Comparison of ENCODE assay signal across 1 cellular context in the genomic region with DNA sequence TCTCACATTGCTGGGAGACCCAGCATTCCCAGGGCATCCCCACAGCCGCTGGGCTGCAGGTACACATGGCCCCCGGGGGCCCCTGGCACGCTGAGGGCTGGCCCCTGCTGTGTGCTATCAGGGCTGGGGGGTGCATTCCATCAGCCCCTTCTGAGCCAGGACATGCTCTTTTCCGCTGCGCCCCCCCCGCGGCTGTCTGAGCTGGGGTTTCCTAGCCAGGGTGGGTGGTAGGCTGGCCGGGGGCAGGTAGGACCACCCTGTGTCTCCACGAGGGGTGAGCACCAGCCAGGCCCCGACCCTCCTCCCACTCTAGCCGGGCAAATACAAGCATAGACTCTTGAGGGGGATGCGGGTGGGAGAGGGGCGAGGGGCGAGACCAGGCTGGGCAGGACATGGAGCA.
TF ChIP-seq lines count a peak whose summit lies in the region.

No MANE protein-coding gene starts in this region.

TF ChIP-seq in H1, 55 proteins besides CTCF, POLR2A, EP300 and RAD21 (continued from another document):
- TF ChIP-seq, protein P1, sequence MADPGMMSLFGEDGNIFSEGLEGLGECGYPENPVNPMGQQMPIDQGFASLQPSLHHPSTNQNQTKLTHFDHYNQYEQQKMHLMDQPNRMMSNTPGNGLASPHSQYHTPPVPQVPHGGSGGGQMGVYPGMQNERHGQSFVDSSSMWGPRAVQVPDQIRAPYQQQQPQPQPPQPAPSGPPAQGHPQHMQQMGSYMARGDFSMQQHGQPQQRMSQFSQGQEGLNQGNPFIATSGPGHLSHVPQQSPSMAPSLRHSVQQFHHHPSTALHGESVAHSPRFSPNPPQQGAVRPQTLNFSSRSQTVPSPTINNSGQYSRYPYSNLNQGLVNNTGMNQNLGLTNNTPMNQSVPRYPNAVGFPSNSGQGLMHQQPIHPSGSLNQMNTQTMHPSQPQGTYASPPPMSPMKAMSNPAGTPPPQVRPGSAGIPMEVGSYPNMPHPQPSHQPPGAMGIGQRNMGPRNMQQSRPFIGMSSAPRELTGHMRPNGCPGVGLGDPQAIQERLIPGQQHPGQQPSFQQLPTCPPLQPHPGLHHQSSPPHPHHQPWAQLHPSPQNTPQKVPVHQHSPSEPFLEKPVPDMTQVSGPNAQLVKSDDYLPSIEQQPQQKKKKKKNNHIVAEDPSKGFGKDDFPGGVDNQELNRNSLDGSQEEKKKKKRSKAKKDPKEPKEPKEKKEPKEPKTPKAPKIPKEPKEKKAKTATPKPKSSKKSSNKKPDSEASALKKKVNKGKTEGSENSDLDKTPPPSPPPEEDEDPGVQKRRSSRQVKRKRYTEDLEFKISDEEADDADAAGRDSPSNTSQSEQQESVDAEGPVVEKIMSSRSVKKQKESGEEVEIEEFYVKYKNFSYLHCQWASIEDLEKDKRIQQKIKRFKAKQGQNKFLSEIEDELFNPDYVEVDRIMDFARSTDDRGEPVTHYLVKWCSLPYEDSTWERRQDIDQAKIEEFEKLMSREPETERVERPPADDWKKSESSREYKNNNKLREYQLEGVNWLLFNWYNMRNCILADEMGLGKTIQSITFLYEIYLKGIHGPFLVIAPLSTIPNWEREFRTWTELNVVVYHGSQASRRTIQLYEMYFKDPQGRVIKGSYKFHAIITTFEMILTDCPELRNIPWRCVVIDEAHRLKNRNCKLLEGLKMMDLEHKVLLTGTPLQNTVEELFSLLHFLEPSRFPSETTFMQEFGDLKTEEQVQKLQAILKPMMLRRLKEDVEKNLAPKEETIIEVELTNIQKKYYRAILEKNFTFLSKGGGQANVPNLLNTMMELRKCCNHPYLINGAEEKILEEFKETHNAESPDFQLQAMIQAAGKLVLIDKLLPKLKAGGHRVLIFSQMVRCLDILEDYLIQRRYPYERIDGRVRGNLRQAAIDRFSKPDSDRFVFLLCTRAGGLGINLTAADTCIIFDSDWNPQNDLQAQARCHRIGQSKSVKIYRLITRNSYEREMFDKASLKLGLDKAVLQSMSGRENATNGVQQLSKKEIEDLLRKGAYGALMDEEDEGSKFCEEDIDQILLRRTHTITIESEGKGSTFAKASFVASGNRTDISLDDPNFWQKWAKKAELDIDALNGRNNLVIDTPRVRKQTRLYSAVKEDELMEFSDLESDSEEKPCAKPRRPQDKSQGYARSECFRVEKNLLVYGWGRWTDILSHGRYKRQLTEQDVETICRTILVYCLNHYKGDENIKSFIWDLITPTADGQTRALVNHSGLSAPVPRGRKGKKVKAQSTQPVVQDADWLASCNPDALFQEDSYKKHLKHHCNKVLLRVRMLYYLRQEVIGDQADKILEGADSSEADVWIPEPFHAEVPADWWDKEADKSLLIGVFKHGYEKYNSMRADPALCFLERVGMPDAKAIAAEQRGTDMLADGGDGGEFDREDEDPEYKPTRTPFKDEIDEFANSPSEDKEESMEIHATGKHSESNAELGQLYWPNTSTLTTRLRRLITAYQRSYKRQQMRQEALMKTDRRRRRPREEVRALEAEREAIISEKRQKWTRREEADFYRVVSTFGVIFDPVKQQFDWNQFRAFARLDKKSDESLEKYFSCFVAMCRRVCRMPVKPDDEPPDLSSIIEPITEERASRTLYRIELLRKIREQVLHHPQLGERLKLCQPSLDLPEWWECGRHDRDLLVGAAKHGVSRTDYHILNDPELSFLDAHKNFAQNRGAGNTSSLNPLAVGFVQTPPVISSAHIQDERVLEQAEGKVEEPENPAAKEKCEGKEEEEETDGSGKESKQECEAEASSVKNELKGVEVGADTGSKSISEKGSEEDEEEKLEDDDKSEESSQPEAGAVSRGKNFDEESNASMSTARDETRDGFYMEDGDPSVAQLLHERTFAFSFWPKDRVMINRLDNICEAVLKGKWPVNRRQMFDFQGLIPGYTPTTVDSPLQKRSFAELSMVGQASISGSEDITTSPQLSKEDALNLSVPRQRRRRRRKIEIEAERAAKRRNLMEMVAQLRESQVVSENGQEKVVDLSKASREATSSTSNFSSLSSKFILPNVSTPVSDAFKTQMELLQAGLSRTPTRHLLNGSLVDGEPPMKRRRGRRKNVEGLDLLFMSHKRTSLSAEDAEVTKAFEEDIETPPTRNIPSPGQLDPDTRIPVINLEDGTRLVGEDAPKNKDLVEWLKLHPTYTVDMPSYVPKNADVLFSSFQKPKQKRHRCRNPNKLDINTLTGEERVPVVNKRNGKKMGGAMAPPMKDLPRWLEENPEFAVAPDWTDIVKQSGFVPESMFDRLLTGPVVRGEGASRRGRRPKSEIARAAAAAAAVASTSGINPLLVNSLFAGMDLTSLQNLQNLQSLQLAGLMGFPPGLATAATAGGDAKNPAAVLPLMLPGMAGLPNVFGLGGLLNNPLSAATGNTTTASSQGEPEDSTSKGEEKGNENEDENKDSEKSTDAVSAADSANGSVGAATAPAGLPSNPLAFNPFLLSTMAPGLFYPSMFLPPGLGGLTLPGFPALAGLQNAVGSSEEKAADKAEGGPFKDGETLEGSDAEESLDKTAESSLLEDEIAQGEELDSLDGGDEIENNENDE (IDR thresholded peaks at IDR 0.05; ENCODE audit: insufficient replicate concordance, low read length), result no peak
- TF ChIP-seq GTF2F1 (IDR thresholded peaks at IDR 0.05; ENCODE audit: borderline replicate concordance, low read depth, low read length) (no peak), RFX5 (IDR thresholded peaks at IDR 0.05; ENCODE audit: borderline replicate concordance, low read depth, low read length) (no peak), BCL11A (IDR thresholded peaks at IDR 0.05; ENCODE audit: low read depth in 2 of 2, low read length in 2 of 2) (no peak), EGR1 (IDR thresholded peaks at IDR 0.05; ENCODE audit: borderline replicate concordance, low read depth, low read length) (no peak), SUZ12 (IDR thresholded peaks at IDR 0.05; ENCODE audit: low read length) (no peak), NRF1 (IDR thresholded peaks at IDR 0.05; ENCODE audit: low read depth, low read length) (no peak)
